In genomic region chr2:62343636-62344349, GRCh38 we compare ENCODE assay signal across 22 cellular contexts.
DNase-seq lines count a peak whose midpoint lies in the region; ATAC-seq and TF ChIP-seq lines count a peak whose summit lies in the region.
"Had no signal": no experiment of that assay in that cellular context is flagged by ENCODE, and none has a peak within 500 bp of the region (broad histone marks: within the 10 kb centered on the region; RNA-seq: fewer than 3 reads in every experiment).

No MANE protein-coding gene starts in this region.

- POLR2A ChIA-PET in activated CD4-positive, alpha-beta memory T cell treated with anti-CD3 and anti-CD28 coated beads, Interleukin-2, amount 10 ng/mL, durations not matched to agents 7 days and 5 days (lab: Charles Lee): no interaction called here
- POLR2A ChIA-PET in activated CD4-positive, alpha-beta memory T cell treated with anti-CD3 and anti-CD28 coated beads for 36 hours (lab: Charles Lee): no interaction called here

- H3K9me3 Mint-ChIP-seq in activated CD4-positive, alpha-beta memory T cell treated with anti-CD3 and anti-CD28 coated beads, Interleukin-2, amount 10 ng/mL, durations not matched to agents 7 days and 5 days: no peaks in the 10 kb centered on the region
- H3K9me3 Mint-ChIP-seq in activated CD4-positive, alpha-beta memory T cell treated with anti-CD3 and anti-CD28 coated beads for 36 hours: no peaks in the 10 kb centered on the region
- H3K9me3 Mint-ChIP-seq: activated CD8-positive, alpha-beta T cell treated with anti-CD3 and anti-CD28 coated beads for 36 hours; activated naive CD4-positive, alpha-beta T cell treated with anti-CD3 and anti-CD28 coated beads, Interleukin-2, amount 10 ng/mL, durations not matched to agents 7 days and 5 days; activated T-cell treated with anti-CD3 and anti-CD28 coated beads, Interleukin-2, amount 50 U/mL, for 4 hours; central memory CD8-positive, alpha-beta T cell; naive B cell had no signal

- no peaks in the 10 kb centered on the region for H3K9me3 ChIP-seq in esophagus squamous epithelium
- H3K9me3 ChIP-seq: gastrocnemius medialis, SJCRH30 had no signal

- H3K27me3 ChIP-seq in esophagus squamous epithelium: no peaks in the 10 kb centered on the region
- H3K27me3 ChIP-seq: gastrocnemius medialis, SJCRH30 had no signal

- no peak overlapping the region for H3K4me3 Mint-ChIP-seq in activated CD4-positive, alpha-beta memory T cell treated with anti-CD3 and anti-CD28 coated beads, Interleukin-2, amount 10 ng/mL, durations not matched to agents 7 days and 5 days
- H3K4me3 Mint-ChIP-seq in activated CD4-positive, alpha-beta memory T cell treated with anti-CD3 and anti-CD28 coated beads for 36 hours: no peak overlapping the region
- H3K4me3 Mint-ChIP-seq: activated CD8-positive, alpha-beta T cell treated with anti-CD3 and anti-CD28 coated beads for 36 hours; activated naive CD4-positive, alpha-beta T cell treated with anti-CD3 and anti-CD28 coated beads, Interleukin-2, amount 10 ng/mL, durations not matched to agents 7 days and 5 days; activated T-cell treated with anti-CD3 and anti-CD28 coated beads, Interleukin-2, amount 50 U/mL, for 4 hours; central memory CD8-positive, alpha-beta T cell had no signal

- intact Hi-C loops in esophagus squamous epithelium (cut with DNase I): no loop called here
- intact Hi-C loops in activated CD4-positive, alpha-beta memory T cell treated with anti-CD3 and anti-CD28 coated beads for 36 hours (cut with micrococcal nuclease): no loop called here

- peaks cover 0 to 33% (median 0%) of the 10 kb centered on the region in 3 donors for H3K4me1 ChIP-seq in esophagus squamous epithelium
- H3K4me1 ChIP-seq: gastrocnemius medialis, SJCRH30 had no signal

- no peaks in the 10 kb centered on the region for H3K36me3 Mint-ChIP-seq in activated CD4-positive, alpha-beta memory T cell treated with anti-CD3 and anti-CD28 coated beads, Interleukin-2, amount 10 ng/mL, durations not matched to agents 7 days and 5 days (ENCODE audit: low read depth)
- no peaks in the 10 kb centered on the region for H3K36me3 Mint-ChIP-seq in activated CD4-positive, alpha-beta memory T cell treated with anti-CD3 and anti-CD28 coated beads for 36 hours
- H3K36me3 Mint-ChIP-seq: activated naive CD4-positive, alpha-beta T cell treated with anti-CD3 and anti-CD28 coated beads, Interleukin-2, amount 10 ng/mL, durations not matched to agents 7 days and 5 days; naive B cell had no signal

- 72 to 74% methylated on average over 5 of the region's 5 CpGs for WGBS in esophagus squamous epithelium, 2 donors

- H3K27ac Mint-ChIP-seq in activated CD4-positive, alpha-beta memory T cell treated with anti-CD3 and anti-CD28 coated beads, Interleukin-2, amount 10 ng/mL, durations not matched to agents 7 days and 5 days: no peak overlapping the region
- no peak overlapping the region for H3K27ac Mint-ChIP-seq in activated CD4-positive, alpha-beta memory T cell treated with anti-CD3 and anti-CD28 coated beads for 36 hours
- H3K27ac Mint-ChIP-seq: activated CD8-positive, alpha-beta T cell treated with anti-CD3 and anti-CD28 coated beads for 36 hours; activated naive CD4-positive, alpha-beta T cell treated with anti-CD3 and anti-CD28 coated beads, Interleukin-2, amount 10 ng/mL, durations not matched to agents 7 days and 5 days had no signal

- no peaks in the 10 kb centered on the region for H3K27me3 Mint-ChIP-seq in activated CD4-positive, alpha-beta memory T cell treated with anti-CD3 and anti-CD28 coated beads, Interleukin-2, amount 10 ng/mL, durations not matched to agents 7 days and 5 days
- H3K27me3 Mint-ChIP-seq in activated CD4-positive, alpha-beta memory T cell treated with anti-CD3 and anti-CD28 coated beads for 36 hours: no peaks in the 10 kb centered on the region
- H3K27me3 Mint-ChIP-seq: activated CD8-positive, alpha-beta T cell treated with anti-CD3 and anti-CD28 coated beads for 36 hours; central memory CD8-positive, alpha-beta T cell; naive B cell had no signal

- no peak for TF ChIP-seq POLR2A in esophagus squamous epithelium (IDR thresholded peaks at IDR 0.05)

- H3K4me3 ChIP-seq in esophagus squamous epithelium: no peak overlapping the region
- H3K4me3 ChIP-seq: gastrocnemius medialis, SJCRH30 had no signal

- H3K36me3 ChIP-seq in esophagus squamous epithelium: no peaks in the 10 kb centered on the region
- H3K36me3 ChIP-seq: gastrocnemius medialis, SJCRH30 had no signal

- no peak for TF ChIP-seq CTCF in esophagus squamous epithelium (IDR thresholded peaks at IDR 0.05)

- peak; percentile 56 for DNase-seq in COR-L47 (lab: John Stamatoyannopoulos, UW)
- DNase-seq in NCI-H1048 (lab: John Stamatoyannopoulos, UW): peak; percentile 75
- peak; percentile 93 for DNase-seq in NCI-H526 treated with DMSO at 0.1 percent for 48 hours (lab: John Stamatoyannopoulos, UW)
- no peak for DNase-seq in esophagus squamous epithelium (lab: John Stamatoyannopoulos, UW)
- no peak for DNase-seq in activated CD4-positive, alpha-beta memory T cell treated with anti-CD3 and anti-CD28 coated beads, Interleukin-2, amount 10 ng/mL, durations not matched to agents 7 days and 5 days
- DNase-seq in activated CD4-positive, alpha-beta memory T cell treated with anti-CD3 and anti-CD28 coated beads for 36 hours: no peak
- DNase-seq in DMS153 treated with DMSO at 0.1 percent for 48 hours (lab: John Stamatoyannopoulos, UW; ENCODE audit: unreplicated experiment): no peak
- DNase-seq: activated CD8-positive, alpha-beta T cell treated with anti-CD3 and anti-CD28 coated beads for 36 hours; activated naive CD4-positive, alpha-beta T cell treated with anti-CD3 and anti-CD28 coated beads, Interleukin-2, amount 10 ng/mL, durations not matched to agents 7 days and 5 days; activated T-cell treated with anti-CD3 and anti-CD28 coated beads, Interleukin-2, amount 50 U/mL, for 4 hours; anterior cingulate cortex; gastrocnemius medialis; IMR-90; kidney; NCI-H2029 treated with DMSO at 0.1 percent for 48 hours; NCI-H774; SJCRH30; stimulated activated CD8-positive, alpha-beta memory T cell treated with anti-CD3 and anti-CD28 coated beads, Interleukin-4, amount 100 ng/mL, for 48 hours had no signal

- H3K27ac ChIP-seq in esophagus squamous epithelium: peak overlapping the region in 3 of 4 donors; percentile 26 to 69 (median 67)
- H3K27ac ChIP-seq: gastrocnemius medialis, HL-60, SJCRH30 had no signal

- ATAC-seq in GM21515 (IDR thresholded peaks at IDR 0.05; ENCODE audit: unreplicated experiment): no peak
- ATAC-seq: gastrocnemius medialis had no signal

- CTCF ChIA-PET in activated CD4-positive, alpha-beta memory T cell treated with anti-CD3 and anti-CD28 coated beads, Interleukin-2, amount 10 ng/mL, durations not matched to agents 7 days and 5 days (lab: Charles Lee): no interaction called here
- CTCF ChIA-PET in activated CD4-positive, alpha-beta memory T cell treated with anti-CD3 and anti-CD28 coated beads for 36 hours (lab: Charles Lee): no interaction called here

- peaks cover 3% of the 10 kb centered on the region for H3K4me1 Mint-ChIP-seq in activated CD4-positive, alpha-beta memory T cell treated with anti-CD3 and anti-CD28 coated beads, Interleukin-2, amount 10 ng/mL, durations not matched to agents 7 days and 5 days
- peaks cover 2% of the 10 kb centered on the region for H3K4me1 Mint-ChIP-seq in activated CD4-positive, alpha-beta memory T cell treated with anti-CD3 and anti-CD28 coated beads for 36 hours (ENCODE audit: low read depth)
- H3K4me1 Mint-ChIP-seq: activated naive CD4-positive, alpha-beta T cell treated with anti-CD3 and anti-CD28 coated beads, Interleukin-2, amount 10 ng/mL, durations not matched to agents 7 days and 5 days; central memory CD8-positive, alpha-beta T cell had no signal

Comparison
In these comparisons a context has a peak if more than half of its experiments do, and no peak if none do; other contexts are left out.
1. DNase-seq: peak in COR-L47 (single experiment), NCI-H1048 (single experiment) and NCI-H526 treated with DMSO at 0.1 percent for 48 hours (single experiment); none in esophagus squamous epithelium (single experiment), activated CD4-positive, alpha-beta memory T cell treated with anti-CD3 and anti-CD28 coated beads, Interleukin-2, amount 10 ng/mL, durations not matched to agents 7 days and 5 days (single experiment), activated CD4-positive, alpha-beta memory T cell treated with anti-CD3 and anti-CD28 coated beads for 36 hours (single experiment) and DMS153 treated with DMSO at 0.1 percent for 48 hours (single experiment).